In the genomic region with DNA sequence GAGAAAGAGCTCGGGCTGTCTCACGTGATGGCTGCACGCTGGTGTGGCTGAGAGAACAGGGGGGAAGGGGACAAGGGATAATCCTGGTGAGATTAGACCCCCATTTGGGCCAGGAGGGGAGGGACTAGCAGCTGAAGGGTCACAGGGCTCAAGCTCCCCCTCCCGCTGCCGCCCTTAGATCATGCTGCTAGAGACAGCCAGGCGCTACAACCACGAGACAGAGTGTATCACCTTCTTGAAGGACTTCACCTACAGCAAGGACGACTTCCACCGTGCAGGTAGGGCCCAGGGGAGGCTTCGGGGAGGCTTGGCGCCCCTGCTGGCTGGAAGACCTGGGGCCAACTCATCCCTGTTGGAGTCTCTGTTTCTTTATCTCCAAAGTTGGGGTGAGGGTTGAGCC, we compare ENCODE assay signal across 24 cellular contexts. TPM values are rescaled to one million over a fixed set of nuclear protein-coding genes. Genes with fewer than 3 reads are reported as not detected.
"Had no signal": no experiment of that assay in that cellular context is flagged by ENCODE, and none has a peak within 500 bp of the region (broad histone marks: within the 10 kb centered on the region; RNA-seq: fewer than 3 reads in every experiment).

No MANE protein-coding gene starts in this region.

- H3K27ac ChIP-seq: coronary artery, pancreas, tibial artery, uterus had no signal

- H3K4me3 ChIP-seq: coronary artery, dorsolateral prefrontal cortex, lung, pancreas, tibial artery, upper lobe of left lung, uterus had no signal

- DNase-seq: dorsolateral prefrontal cortex; effector CD8-positive, alpha-beta T cell; foreskin melanocyte; head of caudate nucleus; hippocampal formation; left colon; left ventricle myocardium superior; mesendoderm; naive thymus-derived CD4-positive, alpha-beta T cell; nucleus accumbens; right cardiac atrium; small intestine; stimulated activated CD4-positive, alpha-beta T cell treated with anti-CD3 and anti-CD28 coated beads, Interleukin-2, amount 100 ng/mL, for 48 hours; stimulated activated naive CD8-positive, alpha-beta T cell treated with anti-CD3 and anti-CD28 coated beads, Interleukin-15, Interleukin-2, amounts not matched to agents 100 U/mL and 50 U/mL, for 24 hours; uterus had no signal

- H3K4me1 ChIP-seq: uterus had no signal

- H3K9me3 ChIP-seq: pancreas, tibial artery, upper lobe of left lung, uterus had no signal

- H3K27me3 ChIP-seq: dorsolateral prefrontal cortex, pancreas, tibial artery, upper lobe of left lung, uterus had no signal

- H3K27ac Mint-ChIP-seq: progenitor cell of endocrine pancreas had no signal

- H3K36me3 ChIP-seq: uterus had no signal

- H3K27me3 Mint-ChIP-seq: naive thymus-derived CD4-positive, alpha-beta T cell; progenitor cell of endocrine pancreas had no signal

- ATAC-seq: left colon; left ventricle myocardium superior; naive thymus-derived CD4-positive, alpha-beta T cell; pancreas; right cardiac atrium; stimulated activated naive CD8-positive, alpha-beta T cell treated with anti-CD3 and anti-CD28 coated beads, Interleukin-15, Interleukin-2, amounts not matched to agents 100 U/mL and 50 U/mL, for 24 hours had no signal

RNA-seq across cellular contexts. Expression of a gene that starts 14.2 kb away (rescaled TPM):
- polyA plus RNA-seq: neural cell had no signal

RNA-seq across cellular contexts. Expression of a gene that starts 39.1 kb away (rescaled TPM):
- total RNA-seq: kidney epithelial cell, left ventricle myocardium superior, temporal lobe had no signal
- polyA plus RNA-seq: neural cell had no signal

RNA-seq across cellular contexts. Expression of a gene that starts 50.4 kb away (rescaled TPM):
- polyA plus RNA-seq: naive thymus-derived CD4-positive, alpha-beta T cell had no signal
